ENCODE assay signal across 25 cellular contexts in the genomic region with DNA sequence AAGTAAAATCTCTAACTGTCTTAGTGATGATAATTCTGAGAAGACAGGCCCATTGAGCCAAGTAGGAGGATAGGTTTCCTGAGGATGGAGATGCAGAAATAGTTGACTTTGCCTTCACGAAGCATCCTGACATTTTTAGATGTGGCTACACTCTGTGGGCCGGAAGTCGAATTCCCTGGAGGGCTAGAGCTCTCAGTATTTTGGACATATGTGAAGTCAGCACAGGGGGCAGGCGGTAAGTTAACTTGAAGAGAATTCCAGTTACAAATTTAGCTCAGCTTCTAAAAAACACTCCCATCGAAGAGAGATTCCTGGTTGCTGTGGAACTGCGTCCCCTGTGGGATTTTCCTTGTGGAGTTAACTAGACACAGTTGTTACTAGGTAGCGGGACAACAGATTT.
DNase-seq lines count a peak whose midpoint lies in the region; ATAC-seq and TF ChIP-seq lines count a peak whose summit lies in the region.
"Had no signal": no experiment of that assay in that cellular context is flagged by ENCODE, and none has a peak within 500 bp of the region (broad histone marks: within the 10 kb centered on the region; RNA-seq: fewer than 3 reads in every experiment).

No MANE protein-coding gene starts in this region.

- H3K4me3 ChIP-seq in BLaER1 (peak overlapping the region; percentile 32; the same call in 1 of the 2 replicates), left ventricle myocardium inferior (no peak overlapping the region), coronary artery (no peak overlapping the region)
- H3K4me3 ChIP-seq: A549, GM23338, SK-N-MC had no signal

- peak overlapping the region; percentile 86 for H3K27ac ChIP-seq in BLaER1
- peak overlapping the region; percentile 56 for H3K27ac ChIP-seq in left ventricle myocardium inferior (replicated peaks)
- no peak overlapping the region for H3K27ac ChIP-seq in coronary artery
- H3K27ac ChIP-seq: A549, C4-2B, SK-N-MC had no signal

- no peaks in the 10 kb centered on the region for H3K36me3 Mint-ChIP-seq in CD14-positive monocyte
- H3K36me3 Mint-ChIP-seq: CD8-positive, alpha-beta memory T cell had no signal

- no peaks in the 10 kb centered on the region for H3K9me3 ChIP-seq in BLaER1
- no peaks in the 10 kb centered on the region for H3K9me3 ChIP-seq in left ventricle myocardium inferior (replicated peaks)
- H3K9me3 ChIP-seq: A549 had no signal

- H3K27me3 Mint-ChIP-seq in CD14-positive monocyte (ENCODE audit: low read depth in 3 of 3), result peaks cover 0 to 4% (median 0%) of the 10 kb centered on the region in 3 donors

- H3K4me1 ChIP-seq in BLaER1 (peaks cover 100% of the 10 kb centered on the region), left ventricle myocardium inferior (peaks cover 49% of the 10 kb centered on the region)
- H3K4me1 ChIP-seq: A549 had no signal

- H3K27ac Mint-ChIP-seq in CD14-positive monocyte, result peak overlapping the region in 6 of 7 donors; percentile 17 to 91 (median 76)
- H3K27ac Mint-ChIP-seq: GM23338, H9 had no signal

- no peak for ATAC-seq in GM18502 (IDR thresholded peaks at IDR 0.05; ENCODE audit: poor library complexity, unreplicated experiment)
- ATAC-seq: A549, GM23338, HepG2 had no signal

- H3K9ac ChIP-seq in BLaER1, result peak overlapping the region; percentile 17; the same call in 1 of the 2 replicates

- intact Hi-C loops in CD14-positive monocyte (cut with micrococcal nuclease), result no loop called here
- intact Hi-C loops in left ventricle myocardium inferior (cut with micrococcal nuclease), result no loop called here
- intact Hi-C loops in posterior vena cava (cut with DNase I), result no loop called here

- TF ChIP-seq CTCF in CD14-positive monocyte (IDR thresholded peaks at IDR 0.05) (no peak), left ventricle myocardium inferior (IDR thresholded peaks at IDR 0.05; ENCODE audit: borderline replicate concordance) (peak; percentile 27), coronary artery (IDR thresholded peaks at IDR 0.05) (no peak)

- H3K4me3 Mint-ChIP-seq in CD14-positive monocyte, result no peak overlapping the region
- H3K4me3 Mint-ChIP-seq: CD8-positive, alpha-beta memory T cell; GM23338; H9 had no signal

- peaks cover 91% of the 10 kb centered on the region for H3K4me1 Mint-ChIP-seq in CD14-positive monocyte

- H3K27me3 ChIP-seq in BLaER1 (no peaks in the 10 kb centered on the region), left ventricle myocardium inferior (ENCODE audit: low read depth) (no peaks in the 10 kb centered on the region)

- H3K4me2 ChIP-seq in BLaER1, result peak overlapping the region; percentile 68
- H3K4me2 ChIP-seq: A549, GM23338 had no signal

- peaks cover 0 to 2% (median 0%) of the 10 kb centered on the region in 7 donors for H3K9me3 Mint-ChIP-seq in CD14-positive monocyte
- H3K9me3 Mint-ChIP-seq: CD8-positive, alpha-beta memory T cell; GM23338; H9 had no signal

- no peaks in the 10 kb centered on the region for H4K20me1 ChIP-seq in BLaER1

- H3K36me3 ChIP-seq in BLaER1 (no peaks in the 10 kb centered on the region), left ventricle myocardium inferior (no peaks in the 10 kb centered on the region)

- no peak for DNase-seq in CD14-positive monocyte (ENCODE audit: low spot score)
- peak; percentile 28 for DNase-seq in left ventricle myocardium inferior
- DNase-seq in posterior vena cava (ENCODE audit: low spot score), result peak; percentile 48
- no peak for DNase-seq in MV-4-11 (lab: John Stamatoyannopoulos, UW)
- DNase-seq in coronary artery (ENCODE audit: low spot score), result no peak
- no peak for DNase-seq in GF-D8 (lab: John Stamatoyannopoulos, UW)
- DNase-seq: AML-193; CD8-positive, alpha-beta memory T cell; DMS153; DND-41; H9; Karpas-422; NCI-H2029; NCI-H446; NCI-H526; NCI-H82; RPMI8226; SHP77 treated with DMSO at 0.1 percent for 48 hours had no signal

Comparison
In these comparisons a context has a peak if more than half of its experiments do, and no peak if none do; other contexts are left out.
1. H3K27ac ChIP-seq: peak in BLaER1 (single experiment) and left ventricle myocardium inferior (single experiment); none in coronary artery (0 of 2).
2. DNase-seq: peak in left ventricle myocardium inferior (single experiment) and posterior vena cava (single experiment); none in CD14-positive monocyte (single experiment), MV-4-11 (single experiment), coronary artery (single experiment) and GF-D8 (single experiment).